8 cellular contexts compared by ENCODE assay signal in the genomic region with DNA sequence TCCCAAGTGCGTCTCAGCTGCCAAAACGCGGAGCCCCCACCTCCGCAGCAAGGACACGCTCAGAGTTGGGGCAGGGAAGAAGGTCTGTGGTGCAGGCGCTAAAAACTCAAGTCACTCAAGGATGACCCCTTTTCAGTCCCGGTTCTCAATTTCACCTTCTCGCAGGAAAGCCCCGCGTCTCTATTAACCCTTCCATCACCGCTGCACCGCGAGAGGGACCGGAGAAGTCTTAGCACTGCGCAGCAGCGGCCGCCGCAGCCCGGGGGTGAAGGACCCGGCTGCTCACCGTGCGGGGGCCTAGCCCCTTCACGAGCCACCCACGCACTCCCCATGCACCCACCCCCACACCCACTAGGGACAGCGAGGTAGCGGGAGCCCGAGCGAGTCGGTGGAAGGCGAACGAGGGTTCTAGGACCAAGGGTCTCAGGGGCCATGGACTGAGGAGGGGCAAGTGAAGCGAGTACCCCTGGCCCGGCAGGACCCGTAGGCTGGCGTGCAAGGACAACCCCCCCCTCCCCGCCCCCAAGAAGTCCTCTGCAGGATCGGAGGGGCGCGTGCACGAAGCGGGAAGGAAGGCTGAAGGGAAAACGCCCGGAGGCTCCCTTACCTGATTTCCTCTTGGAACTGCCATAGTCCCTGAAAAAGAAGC.
DNase-seq lines count a peak whose midpoint lies in the region; ATAC-seq and TF ChIP-seq lines count a peak whose summit lies in the region.

No MANE protein-coding gene starts in this region.

- intact Hi-C loops in body of pancreas (cut with DNase I) (no loop called here), aorta (cut with DNase I) (no loop called here)

- peak overlapping the region; percentile 29 for H3K27ac ChIP-seq in CD4-positive, CD25-positive, alpha-beta regulatory T cell (ENCODE audit: insufficient read depth, low read length, poor library complexity, severe bottlenecking)
- H3K27ac ChIP-seq in mesodermal cell (ENCODE audit: low read depth, low read length, severe bottlenecking) (no peak overlapping the region), body of pancreas (no peak overlapping the region), aorta (ENCODE audit: low read depth in 1 of 2, low read length in 2 of 2) (no peak overlapping the region)

- H3K36me3 Mint-ChIP-seq in CD4-positive, CD25-positive, alpha-beta regulatory T cell, result no peaks in the 10 kb centered on the region
- no peaks in the 10 kb centered on the region for H3K36me3 Mint-ChIP-seq in activated T-helper 17 cell treated with anti-CD3 and anti-CD28 coated beads, Interleukin-2, amount 50 U/mL, for 72 hours (ENCODE audit: low read depth)

- H3K9me3 ChIP-seq in CD4-positive, CD25-positive, alpha-beta regulatory T cell (ENCODE audit: control insufficient read depth in 2 of 2, low read length in 2 of 2), result no peaks in the 10 kb centered on the region
- H3K9me3 ChIP-seq in mesodermal cell (ENCODE audit: control insufficient read depth, low read length) (no peaks in the 10 kb centered on the region), body of pancreas (no peaks in the 10 kb centered on the region), aorta (ENCODE audit: control insufficient read depth, low read length) (no peaks in the 10 kb centered on the region)

- H3K36me3 ChIP-seq in CD4-positive, CD25-positive, alpha-beta regulatory T cell (ENCODE audit: control insufficient read depth, insufficient read depth, low read length), result no peaks in the 10 kb centered on the region
- no peaks in the 10 kb centered on the region for H3K36me3 ChIP-seq in mesodermal cell (ENCODE audit: control insufficient read depth, insufficient read depth, low read length)
- H3K36me3 ChIP-seq in body of pancreas (replicated peaks in 1 of 2; ENCODE audit: insufficient read depth in 1 of 2, low read depth in 2 of 2), result no peaks in the 10 kb centered on the region
- H3K36me3 ChIP-seq in aorta (ENCODE audit: control insufficient read depth in 1 of 2, insufficient read depth in 2 of 2, low read length in 1 of 2), result no peaks in the 10 kb centered on the region

- no peaks in the 10 kb centered on the region for H3K9me3 Mint-ChIP-seq in CD4-positive, CD25-positive, alpha-beta regulatory T cell
- H3K9me3 Mint-ChIP-seq in activated T-helper 17 cell treated with anti-CD3 and anti-CD28 coated beads, Interleukin-2, amount 50 U/mL, for 72 hours, result no peaks in the 10 kb centered on the region

- no peak for DNase-seq in CD4-positive, CD25-positive, alpha-beta regulatory T cell
- DNase-seq in body of pancreas, result no peak
- no peak for DNase-seq in OCI-M2 (lab: John Stamatoyannopoulos, UW; ENCODE audit: unreplicated experiment)
- no peak for DNase-seq in aorta

- H3K27ac Mint-ChIP-seq in CD4-positive, CD25-positive, alpha-beta regulatory T cell, result no peak overlapping the region
- no peak overlapping the region for H3K27ac Mint-ChIP-seq in activated T-helper 17 cell treated with anti-CD3 and anti-CD28 coated beads, Interleukin-2, amount 50 U/mL, for 72 hours

- H3K27me3 ChIP-seq in CD4-positive, CD25-positive, alpha-beta regulatory T cell (ENCODE audit: control insufficient read depth, insufficient read depth, low read length), result no peaks in the 10 kb centered on the region
- H3K27me3 ChIP-seq in body of pancreas (no peaks in the 10 kb centered on the region), aorta (ENCODE audit: control insufficient read depth in 1 of 2, insufficient read depth in 2 of 2, low read length in 1 of 2) (no peaks in the 10 kb centered on the region)

- 5 to 8% methylated on average over 22 to 35 of the region's 43 CpGs for WGBS in mesodermal cell (ENCODE audit: insufficient coverage in 2 of 2), 2 experiments
- 18 to 38% methylated on average over 19 to 31 of the region's 43 CpGs for WGBS in body of pancreas, 2 donors
- WGBS in aorta, 2 donors, result 33 to 41% methylated on average over 41 to 43 of the region's 43 CpGs

- H3K4me1 Mint-ChIP-seq in CD4-positive, CD25-positive, alpha-beta regulatory T cell, result peaks cover 0 to 44% (median 22%) of the 10 kb centered on the region in 4 donors
- H3K4me1 Mint-ChIP-seq in activated T-helper 17 cell treated with anti-CD3 and anti-CD28 coated beads, Interleukin-2, amount 50 U/mL, for 72 hours, result peaks cover 18% of the 10 kb centered on the region

- peak overlapping the region; percentile 19 for H3K4me3 ChIP-seq in CD4-positive, CD25-positive, alpha-beta regulatory T cell (ENCODE audit: low read depth, low read length)
- peak overlapping the region; percentile 21 for H3K4me3 ChIP-seq in mesodermal cell (ENCODE audit: extremely low read depth, insufficient read depth, low read length, poor library complexity, severe bottlenecking)
- H3K4me3 ChIP-seq in body of pancreas, result no peak overlapping the region
- no peak overlapping the region for H3K4me3 ChIP-seq in aorta (ENCODE audit: low read length in 2 of 2)

- TF ChIP-seq CTCF in body of pancreas (IDR thresholded peaks at IDR 0.05), result no peak

- no peak for ATAC-seq in CD4-positive, CD25-positive, alpha-beta regulatory T cell (ENCODE audit: low read depth in 2 of 2)
- ATAC-seq in HG03135 (IDR thresholded peaks at IDR 0.05; ENCODE audit: unreplicated experiment) (peak; percentile 52), body of pancreas (no peak), aorta (ENCODE audit: low FRiP score) (no peak)
- ATAC-seq in activated T-helper 17 cell treated with anti-CD3 and anti-CD28 coated beads, Interleukin-2, amount 50 U/mL, for 72 hours (replicated peaks), result peak; percentile 30

- peak; percentile 24 for TF ChIP-seq POLR2A in GM19193 (IDR thresholded peaks at IDR 0.05; ENCODE audit: extremely low read depth, insufficient read depth, insufficient read length)
- TF ChIP-seq POLR2A in body of pancreas (IDR thresholded peaks at IDR 0.05), result no peak

- H3K4me3 Mint-ChIP-seq in CD4-positive, CD25-positive, alpha-beta regulatory T cell, result peak overlapping the region; percentile 38 to 74 (median 67)
- H3K4me3 Mint-ChIP-seq in activated T-helper 17 cell treated with anti-CD3 and anti-CD28 coated beads, Interleukin-2, amount 50 U/mL, for 72 hours, result peak overlapping the region; percentile 71

- H3K27me3 Mint-ChIP-seq in CD4-positive, CD25-positive, alpha-beta regulatory T cell, result peaks cover 4% of the 10 kb centered on the region
- H3K27me3 Mint-ChIP-seq in activated T-helper 17 cell treated with anti-CD3 and anti-CD28 coated beads, Interleukin-2, amount 50 U/mL, for 72 hours, result no peaks in the 10 kb centered on the region

- peaks cover 41% of the 10 kb centered on the region for H3K4me1 ChIP-seq in CD4-positive, CD25-positive, alpha-beta regulatory T cell (ENCODE audit: control insufficient read depth, insufficient read depth, low read length, poor library complexity, severe bottlenecking)
- H3K4me1 ChIP-seq in mesodermal cell (ENCODE audit: control insufficient read depth, insufficient read depth, low read length, poor library complexity, severe bottlenecking), result peaks cover 40% of the 10 kb centered on the region
- H3K4me1 ChIP-seq in body of pancreas, result peaks cover 12% of the 10 kb centered on the region
- no peaks in the 10 kb centered on the region for H3K4me1 ChIP-seq in aorta (ENCODE audit: control insufficient read depth in 1 of 2, insufficient read depth in 2 of 2, low read length in 2 of 2)

Comparison
In these comparisons a context has a peak if more than half of its experiments do, and no peak if none do; other contexts are left out.
1. ATAC-seq: peak in HG03135 (single experiment) and activated T-helper 17 cell treated with anti-CD3 and anti-CD28 coated beads, Interleukin-2, amount 50 U/mL, for 72 hours (single experiment); none in CD4-positive, CD25-positive, alpha-beta regulatory T cell (0 of 2), body of pancreas (single experiment) and aorta (single experiment).
2. H3K4me3 ChIP-seq: peak in CD4-positive, CD25-positive, alpha-beta regulatory T cell (single experiment) and mesodermal cell (single experiment); none in body of pancreas (0 of 2) and aorta (0 of 2).